8 cellular contexts compared by ENCODE assay signal in genomic region chr16:87853411-87854052, GRCh38. TPM values are rescaled to one million over a fixed set of nuclear protein-coding genes. Genes with fewer than 3 reads are reported as not detected.
DNase-seq lines count a peak whose midpoint lies in the region; ATAC-seq and TF ChIP-seq lines count a peak whose summit lies in the region.

No MANE protein-coding gene starts in this region.

- peak in 1 of 2 donors; percentile 37 for TF ChIP-seq RAD21 in liver (IDR thresholded peaks at IDR 0.05)

- peak overlapping the region in 1 of 2 donors; percentile 49 for H3K9ac ChIP-seq in liver (ENCODE audit: low read depth in 1 of 2, low read length in 2 of 2)

- H3K27ac ChIP-seq in coronary artery (peak overlapping the region; percentile 81), liver (ENCODE audit: low read depth in 1 of 2, low read length in 2 of 2) (peak overlapping the region; percentile 47 to 79)

- no peak for TF ChIP-seq CTCF in coronary artery (IDR thresholded peaks at IDR 0.05)
- TF ChIP-seq CTCF in liver (IDR thresholded peaks at IDR 0.05; ENCODE audit: low read depth, low read length, missing input control) = no peak

- H3K4me3 ChIP-seq in coronary artery (peak overlapping the region; percentile 68), liver (ENCODE audit: low read depth in 1 of 3, low read length in 3 of 3) (peak overlapping the region in 1 of 3 donors; percentile 15)

- H3K9me3 ChIP-seq in liver (ENCODE audit: control insufficient read depth in 4 of 4, low read length in 3 of 4) = no peaks in the 10 kb centered on the region

- ATAC-seq in HG02642 (IDR thresholded peaks at IDR 0.05; ENCODE audit: poor library complexity, unreplicated experiment) = peak; percentile 65
- no peak for ATAC-seq in GM21825 (IDR thresholded peaks at IDR 0.05; ENCODE audit: unreplicated experiment)

- H3K36me3 ChIP-seq in liver (ENCODE audit: control insufficient read depth in 4 of 4, insufficient read depth in 3 of 4, low read depth in 1 of 4, low read length in 3 of 4) = no peaks in the 10 kb centered on the region

- H3K4me1 ChIP-seq in liver (ENCODE audit: control insufficient read depth in 4 of 4, insufficient read depth in 4 of 4, low read length in 3 of 4) = peaks cover 21 to 53% (median 39%) of the 10 kb centered on the region in 4 donors

- DNase-seq in Daoy (ENCODE audit: low read depth) (peak; percentile 89), NCI-H526 (lab: John Stamatoyannopoulos, UW) (peak; percentile 67 to 86), coronary artery (ENCODE audit: low spot score) (peak; percentile 96)
- DNase-seq in activated CD4-positive, alpha-beta T cell treated with anti-CD3 and anti-CD28 coated beads, Interleukin-2, amount 50 U/mL, for 4 hours = peak; percentile 87
- DNase-seq in stimulated activated CD4-positive, alpha-beta T cell treated with anti-CD3 and anti-CD28 coated beads, Interleukin-4, amount 100 ng/mL, for 4 hours = peak; percentile 75 to 85

- WGBS in liver = 6% methylated on average over 25 of the region's 25 CpGs

- no peaks in the 10 kb centered on the region for H3K27me3 ChIP-seq in liver (ENCODE audit: control insufficient read depth in 4 of 4, insufficient read depth in 4 of 4, low read length in 3 of 4)

TF ChIP-seq in liver, 16 proteins besides CTCF, POLR2A, EP300 and RAD21:
- TF ChIP-seq, protein P1, sequence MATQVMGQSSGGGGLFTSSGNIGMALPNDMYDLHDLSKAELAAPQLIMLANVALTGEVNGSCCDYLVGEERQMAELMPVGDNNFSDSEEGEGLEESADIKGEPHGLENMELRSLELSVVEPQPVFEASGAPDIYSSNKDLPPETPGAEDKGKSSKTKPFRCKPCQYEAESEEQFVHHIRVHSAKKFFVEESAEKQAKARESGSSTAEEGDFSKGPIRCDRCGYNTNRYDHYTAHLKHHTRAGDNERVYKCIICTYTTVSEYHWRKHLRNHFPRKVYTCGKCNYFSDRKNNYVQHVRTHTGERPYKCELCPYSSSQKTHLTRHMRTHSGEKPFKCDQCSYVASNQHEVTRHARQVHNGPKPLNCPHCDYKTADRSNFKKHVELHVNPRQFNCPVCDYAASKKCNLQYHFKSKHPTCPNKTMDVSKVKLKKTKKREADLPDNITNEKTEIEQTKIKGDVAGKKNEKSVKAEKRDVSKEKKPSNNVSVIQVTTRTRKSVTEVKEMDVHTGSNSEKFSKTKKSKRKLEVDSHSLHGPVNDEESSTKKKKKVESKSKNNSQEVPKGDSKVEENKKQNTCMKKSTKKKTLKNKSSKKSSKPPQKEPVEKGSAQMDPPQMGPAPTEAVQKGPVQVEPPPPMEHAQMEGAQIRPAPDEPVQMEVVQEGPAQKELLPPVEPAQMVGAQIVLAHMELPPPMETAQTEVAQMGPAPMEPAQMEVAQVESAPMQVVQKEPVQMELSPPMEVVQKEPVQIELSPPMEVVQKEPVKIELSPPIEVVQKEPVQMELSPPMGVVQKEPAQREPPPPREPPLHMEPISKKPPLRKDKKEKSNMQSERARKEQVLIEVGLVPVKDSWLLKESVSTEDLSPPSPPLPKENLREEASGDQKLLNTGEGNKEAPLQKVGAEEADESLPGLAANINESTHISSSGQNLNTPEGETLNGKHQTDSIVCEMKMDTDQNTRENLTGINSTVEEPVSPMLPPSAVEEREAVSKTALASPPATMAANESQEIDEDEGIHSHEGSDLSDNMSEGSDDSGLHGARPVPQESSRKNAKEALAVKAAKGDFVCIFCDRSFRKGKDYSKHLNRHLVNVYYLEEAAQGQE (IDR thresholded peaks at IDR 0.05) = peak; percentile 72
- peak; percentile 82 for TF ChIP-seq YY1 (IDR thresholded peaks at IDR 0.05)
- TF ChIP-seq JUND (IDR thresholded peaks at IDR 0.05) = peak; percentile 50 to 57
- TF ChIP-seq, protein P2, sequence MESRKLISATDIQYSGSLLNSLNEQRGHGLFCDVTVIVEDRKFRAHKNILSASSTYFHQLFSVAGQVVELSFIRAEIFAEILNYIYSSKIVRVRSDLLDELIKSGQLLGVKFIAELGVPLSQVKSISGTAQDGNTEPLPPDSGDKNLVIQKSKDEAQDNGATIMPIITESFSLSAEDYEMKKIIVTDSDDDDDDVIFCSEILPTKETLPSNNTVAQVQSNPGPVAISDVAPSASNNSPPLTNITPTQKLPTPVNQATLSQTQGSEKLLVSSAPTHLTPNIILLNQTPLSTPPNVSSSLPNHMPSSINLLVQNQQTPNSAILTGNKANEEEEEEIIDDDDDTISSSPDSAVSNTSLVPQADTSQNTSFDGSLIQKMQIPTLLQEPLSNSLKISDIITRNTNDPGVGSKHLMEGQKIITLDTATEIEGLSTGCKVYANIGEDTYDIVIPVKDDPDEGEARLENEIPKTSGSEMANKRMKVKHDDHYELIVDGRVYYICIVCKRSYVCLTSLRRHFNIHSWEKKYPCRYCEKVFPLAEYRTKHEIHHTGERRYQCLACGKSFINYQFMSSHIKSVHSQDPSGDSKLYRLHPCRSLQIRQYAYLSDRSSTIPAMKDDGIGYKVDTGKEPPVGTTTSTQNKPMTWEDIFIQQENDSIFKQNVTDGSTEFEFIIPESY (IDR thresholded peaks at IDR 0.05) = peak; percentile 77
- TF ChIP-seq FOXA1 (IDR thresholded peaks at IDR 0.05) = no peak
- TF ChIP-seq GABPA (IDR thresholded peaks at IDR 0.05 in 1 of 2, conservative IDR thresholded peaks at IDR 0.05 in 1 of 2) = no peak
- TF ChIP-seq NR2F2 (IDR thresholded peaks at IDR 0.05) = peak; percentile 24
- TF ChIP-seq ATF3 (IDR thresholded peaks at IDR 0.05) = peak; percentile 93
- TF ChIP-seq FOXA2 (IDR thresholded peaks at IDR 0.05) = no peak
- TF ChIP-seq RXRA (IDR thresholded peaks at IDR 0.05) = peak; percentile 46 to 73
- peak; percentile 65 for TF ChIP-seq SP1 (IDR thresholded peaks at IDR 0.05)
- peak; percentile 44 for TF ChIP-seq HNF4A (conservative IDR thresholded peaks at IDR 0.05)
- TF ChIP-seq MAX (IDR thresholded peaks at IDR 0.05) = peak; percentile 70

RNA-seq across cellular contexts. Expression of gene SLC7A5, which starts 15.8 kb away (rescaled TPM):
- 24.9 and 31.6 TPM in 2 replicates for total RNA-seq in Daoy (2014; rRNA removed; shearing (Covaris generic))
- total RNA-seq in liver = 10 to 100 TPM in 1 of 2 donors, 1 to 10 TPM in 1; 7.9 to 66.0 TPM
- polyA plus RNA-seq in liver = 10 to 100 TPM in 1 of 2 donors, 1 to 10 TPM in 1; 4.5 to 13.3 TPM
